In the genomic region with DNA sequence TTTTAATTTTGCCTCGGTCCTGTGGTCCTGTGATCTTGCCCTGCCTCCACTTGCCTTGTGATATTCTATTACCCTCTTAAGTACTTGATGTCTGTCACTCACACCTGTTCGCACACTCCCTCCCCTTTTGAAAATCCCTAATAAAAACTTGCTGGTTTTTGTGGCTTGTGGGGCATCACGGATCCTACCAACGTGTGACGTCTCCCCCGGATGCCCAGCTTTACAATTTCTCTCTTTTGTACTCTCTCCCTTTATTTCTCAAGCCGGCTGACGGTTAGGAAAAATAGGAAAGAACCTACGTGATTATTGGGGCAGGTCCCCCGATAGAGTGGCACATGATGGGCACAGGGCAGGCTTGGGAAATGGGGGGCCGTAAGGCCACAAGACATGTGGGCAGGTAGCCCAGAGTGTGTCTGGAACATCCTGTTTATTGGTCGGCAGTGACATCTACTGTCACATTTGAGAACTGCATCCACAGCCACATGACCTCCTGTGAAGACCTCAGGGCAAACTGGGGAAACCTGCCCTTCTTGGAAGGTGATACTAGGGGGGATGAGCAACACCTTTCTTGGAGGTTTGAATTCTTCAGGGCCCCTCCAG, we compare ENCODE assay signal across 1 cellular context.
TF ChIP-seq lines count a peak whose summit lies in the region.

No MANE protein-coding gene starts in this region.

TF ChIP-seq in K562, 482 proteins besides CTCF, POLR2A, EP300 and RAD21:
- TF ChIP-seq NFIC (IDR thresholded peaks at IDR 0.05) (peak; percentile 61), SMC3 (conservative IDR thresholded peaks at IDR 0.05; ENCODE audit: insufficient read depth, low read depth, low read length) (peak; percentile 78)
- TF ChIP-seq, protein P1, sequence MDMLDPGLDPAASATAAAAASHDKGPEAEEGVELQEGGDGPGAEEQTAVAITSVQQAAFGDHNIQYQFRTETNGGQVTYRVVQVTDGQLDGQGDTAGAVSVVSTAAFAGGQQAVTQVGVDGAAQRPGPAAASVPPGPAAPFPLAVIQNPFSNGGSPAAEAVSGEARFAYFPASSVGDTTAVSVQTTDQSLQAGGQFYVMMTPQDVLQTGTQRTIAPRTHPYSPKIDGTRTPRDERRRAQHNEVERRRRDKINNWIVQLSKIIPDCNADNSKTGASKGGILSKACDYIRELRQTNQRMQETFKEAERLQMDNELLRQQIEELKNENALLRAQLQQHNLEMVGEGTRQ (CRISPR knock-in tag; IDR thresholded peaks at IDR 0.05), result peak; percentile 32; the same call in 1 of the 2 replicates
- TF ChIP-seq, protein P2, sequence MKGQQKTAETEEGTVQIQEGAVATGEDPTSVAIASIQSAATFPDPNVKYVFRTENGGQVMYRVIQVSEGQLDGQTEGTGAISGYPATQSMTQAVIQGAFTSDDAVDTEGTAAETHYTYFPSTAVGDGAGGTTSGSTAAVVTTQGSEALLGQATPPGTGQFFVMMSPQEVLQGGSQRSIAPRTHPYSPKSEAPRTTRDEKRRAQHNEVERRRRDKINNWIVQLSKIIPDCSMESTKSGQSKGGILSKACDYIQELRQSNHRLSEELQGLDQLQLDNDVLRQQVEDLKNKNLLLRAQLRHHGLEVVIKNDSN (CRISPR knock-in tag; IDR thresholded peaks at IDR 0.05), result peak; percentile 57; the same call in 1 of the 2 replicates
- TF ChIP-seq, protein P3, sequence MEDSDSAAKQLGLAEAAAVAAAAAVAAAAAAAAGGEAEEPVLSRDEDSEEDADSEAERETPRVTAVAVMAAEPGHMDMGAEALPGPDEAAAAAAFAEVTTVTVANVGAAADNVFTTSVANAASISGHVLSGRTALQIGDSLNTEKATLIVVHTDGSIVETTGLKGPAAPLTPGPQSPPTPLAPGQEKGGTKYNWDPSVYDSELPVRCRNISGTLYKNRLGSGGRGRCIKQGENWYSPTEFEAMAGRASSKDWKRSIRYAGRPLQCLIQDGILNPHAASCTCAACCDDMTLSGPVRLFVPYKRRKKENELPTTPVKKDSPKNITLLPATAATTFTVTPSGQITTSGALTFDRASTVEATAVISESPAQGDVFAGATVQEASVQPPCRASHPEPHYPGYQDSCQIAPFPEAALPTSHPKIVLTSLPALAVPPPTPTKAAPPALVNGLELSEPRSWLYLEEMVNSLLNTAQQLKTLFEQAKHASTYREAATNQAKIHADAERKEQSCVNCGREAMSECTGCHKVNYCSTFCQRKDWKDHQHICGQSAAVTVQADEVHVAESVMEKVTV (CRISPR knock-in tag; IDR thresholded peaks at IDR 0.05), result peak; percentile 48; the same call in 1 of the 2 replicates
